In genomic region chr10:132689721-132690360, GRCh38 we compare ENCODE assay signal across 22 cellular contexts.
A peak's percentile ranks its signal among the peaks of the same experiment; 100 is the strongest.
DNase-seq lines count a peak whose midpoint lies in the region; ATAC-seq and TF ChIP-seq lines count a peak whose summit lies in the region.
"Had no signal": no experiment of that assay in that cellular context is flagged by ENCODE, and none has a peak within 500 bp of the region (broad histone marks: within the 10 kb centered on the region; RNA-seq: fewer than 3 reads in every experiment).

No MANE protein-coding gene starts in this region.

- H3K4me3 Mint-ChIP-seq in CD14-positive monocyte (no peak overlapping the region), WTC11 (no peak overlapping the region)
- no peak overlapping the region for H3K4me3 Mint-ChIP-seq in activated CD4-positive, alpha-beta memory T cell treated with anti-CD3 and anti-CD28 coated beads, Interleukin-2, amount 10 ng/mL, durations not matched to agents 7 days and 5 days
- H3K4me3 Mint-ChIP-seq: activated CD4-positive, alpha-beta T cell treated with anti-CD3 and anti-CD28 coated beads for 36 hours; CD4-positive, alpha-beta memory T cell; neural progenitor cell; stimulated activated effector memory CD8-positive, alpha-beta T cell treated with anti-CD3 and anti-CD28 coated beads, Interleukin-12 subunit alpha, Interleukin-12 subunit beta, amount 100 ng/mL, for 72 hours had no signal

- 96% methylated on average over 25 of the region's 25 CpGs for WGBS in right cardiac atrium

- TF ChIP-seq CTCF in CD14-positive monocyte (IDR thresholded peaks at IDR 0.05): no peak
- TF ChIP-seq CTCF in WTC11 (IDR thresholded peaks at IDR 0.05): no peak

- CTCF ChIA-PET in WTC11 (lab: Charles Lee): no interaction called here
- CTCF ChIA-PET in activated CD4-positive, alpha-beta memory T cell treated with anti-CD3 and anti-CD28 coated beads, Interleukin-2, amount 10 ng/mL, durations not matched to agents 7 days and 5 days (lab: Charles Lee): no interaction called here

- no peak overlapping the region for H3K27ac Mint-ChIP-seq in CD14-positive monocyte
- no peak overlapping the region for H3K27ac Mint-ChIP-seq in WTC11
- H3K27ac Mint-ChIP-seq in activated CD4-positive, alpha-beta memory T cell treated with anti-CD3 and anti-CD28 coated beads, Interleukin-2, amount 10 ng/mL, durations not matched to agents 7 days and 5 days: no peak overlapping the region
- H3K27ac Mint-ChIP-seq: activated CD4-positive, alpha-beta T cell treated with anti-CD3 and anti-CD28 coated beads for 36 hours; CD4-positive, alpha-beta memory T cell; neural progenitor cell; stimulated activated effector memory CD8-positive, alpha-beta T cell treated with anti-CD3 and anti-CD28 coated beads, Interleukin-12 subunit alpha, Interleukin-12 subunit beta, amount 100 ng/mL, for 72 hours had no signal

- no peaks in the 10 kb centered on the region for H3K9me3 ChIP-seq in right cardiac atrium (ENCODE audit: control insufficient read depth, low read length)
- H3K9me3 ChIP-seq: gastrocnemius medialis, SJCRH30 had no signal

- no peak overlapping the region for H3K4me3 ChIP-seq in right cardiac atrium (ENCODE audit: low read length)
- H3K4me3 ChIP-seq: gastrocnemius medialis, K562, neural progenitor cell, SJCRH30 had no signal

- no peaks in the 10 kb centered on the region for H3K27me3 ChIP-seq in right cardiac atrium (ENCODE audit: control insufficient read depth, insufficient read depth)
- H3K27me3 ChIP-seq: gastrocnemius medialis, neural progenitor cell, SJCRH30 had no signal

- H3K4me1 ChIP-seq in right cardiac atrium (ENCODE audit: control insufficient read depth, insufficient read depth, low read length): peaks cover 6% of the 10 kb centered on the region
- H3K4me1 ChIP-seq: gastrocnemius medialis, neural progenitor cell, SJCRH30 had no signal

- peaks cover 29 to 50% (median 36%) of the 10 kb centered on the region in 7 donors for H3K9me3 Mint-ChIP-seq in CD14-positive monocyte
- H3K9me3 Mint-ChIP-seq in WTC11: peaks cover 28% of the 10 kb centered on the region
- H3K9me3 Mint-ChIP-seq in activated CD4-positive, alpha-beta memory T cell treated with anti-CD3 and anti-CD28 coated beads, Interleukin-2, amount 10 ng/mL, durations not matched to agents 7 days and 5 days: peaks cover 7% of the 10 kb centered on the region

- peaks cover 32 to 52% of the 10 kb centered on the region in 2 donors for H3K36me3 Mint-ChIP-seq in CD14-positive monocyte
- peaks cover 3% of the 10 kb centered on the region for H3K36me3 Mint-ChIP-seq in WTC11
- peaks cover 2% of the 10 kb centered on the region for H3K36me3 Mint-ChIP-seq in activated CD4-positive, alpha-beta memory T cell treated with anti-CD3 and anti-CD28 coated beads, Interleukin-2, amount 10 ng/mL, durations not matched to agents 7 days and 5 days (ENCODE audit: low read depth)
- H3K36me3 Mint-ChIP-seq: stimulated activated effector memory CD8-positive, alpha-beta T cell treated with anti-CD3 and anti-CD28 coated beads, Interleukin-12 subunit alpha, Interleukin-12 subunit beta, amount 100 ng/mL, for 72 hours had no signal

- peak; percentile 22 for DNase-seq in CD14-positive monocyte (ENCODE audit: low spot score)
- peak; percentile 11 for DNase-seq in WTC11 (ENCODE audit: low spot score)
- DNase-seq in right cardiac atrium: peak in 2 of 3 donors; percentile 29 to 37
- DNase-seq in sciatic nerve (ENCODE audit: low spot score): peak; percentile 36
- no peak for DNase-seq in 8988T
- DNase-seq in activated CD4-positive, alpha-beta memory T cell treated with anti-CD3 and anti-CD28 coated beads, Interleukin-2, amount 10 ng/mL, durations not matched to agents 7 days and 5 days: no peak
- no peak for DNase-seq in activated CD4-positive, alpha-beta T cell treated with anti-CD3 and anti-CD28 coated beads for 48 hours
- DNase-seq: activated CD4-positive, alpha-beta T cell treated with anti-CD3 and anti-CD28 coated beads for 36 hours; activated CD8-positive, alpha-beta memory T cell treated with anti-CD3 and anti-CD28 coated beads for 24 hours; CD4-positive, alpha-beta memory T cell; GOT3; hippocampal formation; NCI-H1048; NCI-H1694; NCI-H446 treated with DMSO at 0.1 percent for 48 hours; NCI-H774; SJCRH30; T-helper 9 cell had no signal

- POLR2A ChIA-PET in WTC11 (lab: Charles Lee): no interaction called here
- POLR2A ChIA-PET in activated CD4-positive, alpha-beta memory T cell treated with anti-CD3 and anti-CD28 coated beads, Interleukin-2, amount 10 ng/mL, durations not matched to agents 7 days and 5 days (lab: Charles Lee): no interaction called here

- H3K4me1 Mint-ChIP-seq in CD14-positive monocyte (peaks cover 5% of the 10 kb centered on the region), WTC11 (no peaks in the 10 kb centered on the region)
- H3K4me1 Mint-ChIP-seq in activated CD4-positive, alpha-beta memory T cell treated with anti-CD3 and anti-CD28 coated beads, Interleukin-2, amount 10 ng/mL, durations not matched to agents 7 days and 5 days: peaks cover 4% of the 10 kb centered on the region

- H3K27me3 Mint-ChIP-seq in CD14-positive monocyte (ENCODE audit: low read depth in 3 of 3) (peaks cover 0 to 1% (median 0%) of the 10 kb centered on the region in 3 donors), WTC11 (ENCODE audit: low read depth) (no peaks in the 10 kb centered on the region)
- H3K27me3 Mint-ChIP-seq in activated CD4-positive, alpha-beta memory T cell treated with anti-CD3 and anti-CD28 coated beads, Interleukin-2, amount 10 ng/mL, durations not matched to agents 7 days and 5 days: no peaks in the 10 kb centered on the region
- H3K27me3 Mint-ChIP-seq: activated CD4-positive, alpha-beta T cell treated with anti-CD3 and anti-CD28 coated beads for 36 hours; CD4-positive, alpha-beta memory T cell had no signal

- no peak overlapping the region for H3K27ac ChIP-seq in right cardiac atrium (ENCODE audit: low read length)
- H3K27ac ChIP-seq: gastrocnemius medialis, neural progenitor cell, SJCRH30 had no signal

- intact Hi-C loops in CD14-positive monocyte (cut with micrococcal nuclease) (no loop called here), right cardiac atrium (cut with DNase I) (no loop called here), sciatic nerve (cut with DNase I) (no loop called here)

- ATAC-seq in WTC11: no peak
- ATAC-seq in right cardiac atrium: no peak
- ATAC-seq in sciatic nerve: no peak
- ATAC-seq: activated CD4-positive, alpha-beta T cell treated with anti-CD3 and anti-CD28 coated beads for 36 hours; gastrocnemius medialis; K562; stimulated activated effector memory CD8-positive, alpha-beta T cell treated with anti-CD3 and anti-CD28 coated beads, Interleukin-12 subunit alpha, Interleukin-12 subunit beta, amount 100 ng/mL, for 72 hours had no signal

TF ChIP-seq in WTC11, 78 proteins besides CTCF, POLR2A, EP300 and RAD21 (continues in another document):
- no peak for TF ChIP-seq PREB (CRISPR knock-in tag; IDR thresholded peaks at IDR 0.05; ENCODE audit: borderline replicate concordance)
- no peak for TF ChIP-seq ATF1 (CRISPR knock-in tag; IDR thresholded peaks at IDR 0.05)
- TF ChIP-seq FOXP1 (CRISPR knock-in tag; IDR thresholded peaks at IDR 0.05; ENCODE audit: borderline replicate concordance): no peak
- no peak for TF ChIP-seq CBFB (CRISPR knock-in tag; IDR thresholded peaks at IDR 0.05; ENCODE audit: low read depth)
- no peak for TF ChIP-seq MLX (CRISPR knock-in tag; IDR thresholded peaks at IDR 0.05)
- TF ChIP-seq TP53 (CRISPR knock-in tag; IDR thresholded peaks at IDR 0.05): no peak
- no peak for TF ChIP-seq ZBTB43 (CRISPR knock-in tag; IDR thresholded peaks at IDR 0.05)
- TF ChIP-seq ELF4 (CRISPR knock-in tag; IDR thresholded peaks at IDR 0.05; ENCODE audit: low read depth): no peak
- no peak for TF ChIP-seq ZSCAN18 (CRISPR knock-in tag; IDR thresholded peaks at IDR 0.05)
- TF ChIP-seq FOXJ3 (CRISPR knock-in tag; IDR thresholded peaks at IDR 0.05; ENCODE audit: borderline replicate concordance): no peak
- no peak for TF ChIP-seq GRHL2 (CRISPR knock-in tag; IDR thresholded peaks at IDR 0.05; ENCODE audit: insufficient replicate concordance, severe bottlenecking)
- TF ChIP-seq RORB (CRISPR knock-in tag; IDR thresholded peaks at IDR 0.05): no peak

Comparison
In these comparisons a context has a peak if more than half of its experiments do, and no peak if none do; other contexts are left out.
1. DNase-seq: peak in CD14-positive monocyte (single experiment), WTC11 (single experiment), right cardiac atrium (2 of 3) and sciatic nerve (single experiment); none in 8988T (single experiment), activated CD4-positive, alpha-beta memory T cell treated with anti-CD3 and anti-CD28 coated beads, Interleukin-2, amount 10 ng/mL, durations not matched to agents 7 days and 5 days (single experiment) and activated CD4-positive, alpha-beta T cell treated with anti-CD3 and anti-CD28 coated beads for 48 hours (single experiment).